32 cellular contexts compared by ENCODE assay signal in genomic region chr18:56660655-56661054, GRCh38.
"Had no signal": no experiment of that assay in that cellular context is flagged by ENCODE, and none has a peak within 500 bp of the region (broad histone marks: within the 10 kb centered on the region; RNA-seq: fewer than 3 reads in every experiment).

No MANE protein-coding gene starts in this region.

- H3K9me3 ChIP-seq: adrenal gland, body of pancreas, colonic mucosa, esophagus squamous epithelium, gastroesophageal sphincter had no signal

- H3K36me3 ChIP-seq: adrenal gland, colonic mucosa, esophagus squamous epithelium, gastroesophageal sphincter had no signal

- FAIRE-seq: endometrium, endothelial cell of umbilical vein had no signal

- H3K27ac ChIP-seq: adrenal gland, body of pancreas, epithelial cell of prostate, esophagus squamous epithelium, gastroesophageal sphincter had no signal

- H3K4me3 ChIP-seq: adrenal gland, body of pancreas, colonic mucosa, esophagus squamous epithelium, gastroesophageal sphincter had no signal

- H3K4me1 ChIP-seq: esophagus squamous epithelium, gastroesophageal sphincter had no signal

- ATAC-seq: activated CD4-positive, alpha-beta T cell treated with anti-CD3 and anti-CD28 coated beads for 36 hours; activated CD8-positive, alpha-beta memory T cell treated with anti-CD3 and anti-CD28 coated beads, Interleukin-2, amount 10 ng/mL, durations not matched to agents 7 days and 5 days; activated CD8-positive, alpha-beta T cell treated with anti-CD3 and anti-CD28 coated beads, Interleukin-2, amount 10 ng/mL, durations not matched to agents 7 days and 5 days; activated naive CD8-positive, alpha-beta T cell treated with anti-CD3 and anti-CD28 coated beads, Interleukin-2, amount 50 U/mL, for 24 hours; body of pancreas; gastroesophageal sphincter; T-helper 17 cell had no signal

- DNase-seq: activated CD4-positive, alpha-beta memory T cell treated with anti-CD3 and anti-CD28 coated beads for 36 hours; activated CD4-positive, alpha-beta T cell treated with anti-CD3 and anti-CD28 coated beads for 36 hours; activated CD4-positive, alpha-beta T cell treated with anti-CD3 and anti-CD28 coated beads, Interleukin-2, amount 10 ng/mL, durations not matched to agents 24 days and 14 days; activated CD4-positive, CD25-positive, alpha-beta regulatory T cell; activated CD4-positive, CD25-positive, alpha-beta regulatory T cell treated with anti-CD3 and anti-CD28 coated beads, Interleukin-2, amount 50 U/mL, for 72 hours; activated CD8-positive, alpha-beta memory T cell treated with anti-CD3 and anti-CD28 coated beads, Interleukin-2, amount 10 ng/mL, durations not matched to agents 7 days and 5 days; activated CD8-positive, alpha-beta memory T cell treated with anti-CD3 and anti-CD28 coated beads, Interleukin-2, amount 50 U/mL, for 4 hours; activated CD8-positive, alpha-beta T cell treated with anti-CD3 and anti-CD28 coated beads, Interleukin-2, amount 10 ng/mL, durations not matched to agents 7 days and 5 days; activated effector memory CD4-positive, alpha-beta T cell treated with anti-CD3 and anti-CD28 coated beads, Interleukin-2, amount 50 U/mL, for 16 hours; activated naive CD4-positive, alpha-beta T cell treated with anti-CD3 and anti-CD28 coated beads for 36 hours; activated naive CD8-positive, alpha-beta T cell treated with anti-CD3 and anti-CD28 coated beads for 36 hours; activated naive CD8-positive, alpha-beta T cell treated with anti-CD3 and anti-CD28 coated beads, Interleukin-2, amount 50 U/mL, for 24 hours; activated T-cell treated with anti-CD3 and anti-CD28 coated beads, Interleukin-2, amount 50 U/mL, for 1 hour; activated T-cell treated with anti-CD3 and anti-CD28 coated beads, Interleukin-2, amount 50 U/mL, for 48 hours; adrenal gland; amygdala; aorta; body of pancreas; central memory CD4-positive, alpha-beta T cell; cerebellar nuclear complex; colonic mucosa; effector CD8-positive, alpha-beta T cell; esophagus squamous epithelium; foreskin melanocyte; head of caudate nucleus; T-helper 1 cell; T-helper 17 cell; T1000 had no signal

- H3K27me3 ChIP-seq: adrenal gland, body of pancreas, colonic mucosa, esophagus squamous epithelium, gastroesophageal sphincter had no signal
